In genomic region chr6:83976037-83976755, GRCh38 we compare ENCODE assay signal across 30 cellular contexts. TPM values are rescaled to one million over a fixed set of nuclear protein-coding genes. Genes with fewer than 3 reads are reported as not detected.
DNase-seq lines count a peak whose midpoint lies in the region; ATAC-seq, FAIRE-seq and TF ChIP-seq lines count a peak whose summit lies in the region.
"Had no signal": no experiment of that assay in that cellular context is flagged by ENCODE, and none has a peak within 500 bp of the region (broad histone marks: within the 10 kb centered on the region; RNA-seq: fewer than 3 reads in every experiment).

No MANE protein-coding gene starts in this region.

- no peak overlapping the region for H4K91ac ChIP-seq in H9 (ENCODE audit: insufficient read length, low read depth, low read length)

- no peaks in the 10 kb centered on the region for H3K27me3 Mint-ChIP-seq in H9 (ENCODE audit: low read depth)
- no peaks in the 10 kb centered on the region for H3K27me3 Mint-ChIP-seq in progenitor cell of endocrine pancreas
- H3K27me3 Mint-ChIP-seq: type B pancreatic cell had no signal

- no peak overlapping the region for H2BK120ac ChIP-seq in H9 (ENCODE audit: low read depth, low read length, poor library complexity, severe bottlenecking)

- no peak overlapping the region for H3K18ac ChIP-seq in H9 (ENCODE audit: insufficient read length, low read depth, low read length)

- TF ChIP-seq RAD21 in K562 (CRISPR knock-in tag; conservative IDR thresholded peaks at IDR 0.05 in 1 of 2, IDR thresholded peaks at IDR 0.05 in 1 of 2) = no peak

- POLR2A ChIA-PET in K562 (lab: Yijun Ruan, JAX) = interaction anchor here (1.4 kb wide), 1 partner anchor 22 kb away, joined by 3 read pairs; no protein-coding TSS in a partner anchor

- H3K4me1 ChIP-seq in H9 (ENCODE audit: insufficient read depth, low read length) = peaks cover 2% of the 10 kb centered on the region; the same call in 1 of the 2 replicates
- H3K4me1 ChIP-seq in K562 (replicated peaks in 1 of 2; ENCODE audit: control insufficient read depth in 2 of 2, insufficient read depth in 2 of 2, low read length in 2 of 2) = peaks cover 2 to 61% of the 10 kb centered on the region in 2 experiments; a peak in 4 of 5 replicates
- H3K4me1 ChIP-seq: heart right ventricle, parathyroid adenoma, right lobe of liver, SJSA1 had no signal

- no peak overlapping the region for H3K4ac ChIP-seq in H9 (ENCODE audit: low read depth, low read length)

- TF ChIP-seq EP300 in K562 (IDR thresholded peaks at IDR 0.05; ENCODE audit: low read length) = no peak

- H3T11ph ChIP-seq in H9 (ENCODE audit: low read length) = no peak overlapping the region

- H3K23ac ChIP-seq in H9 (ENCODE audit: insufficient read length, low read depth, low read length) = no peak overlapping the region

- no peak overlapping the region for H3K4me2 ChIP-seq in H9 (ENCODE audit: insufficient read depth, insufficient read length, low read length)
- H3K4me2 ChIP-seq in K562 (ENCODE audit: insufficient read depth, low read length) = peak overlapping the region; percentile 50; the same call in 1 of the 2 replicates

- CTCF ChIA-PET in K562 (lab: Yijun Ruan, JAX; ENCODE audit: low intra/inter-chr PET ratio) = no interaction called here

- no CpG with 5 or more reads among the region's 5 CpGs for WGBS in H9 (ENCODE audit: extremely low coverage, insufficient read length, low lambda C conversion rate)
- 17% methylated on average over 5 of the region's 5 CpGs for WGBS in K562 (ENCODE audit: insufficient coverage, low coverage, missing lambda C conversion rate)

- H3K79me1 ChIP-seq in H9 (ENCODE audit: insufficient read depth, low read depth, low read length, poor library complexity, severe bottlenecking) = no peaks in the 10 kb centered on the region

- no peaks in the 10 kb centered on the region for H3K23me2 ChIP-seq in H9 (ENCODE audit: insufficient read length, low read depth, low read length, poor library complexity, severe bottlenecking)

- H3K9me3 ChIP-seq in H9 (ENCODE audit: control insufficient read depth, low read depth, low read length) (no peaks in the 10 kb centered on the region), K562 (replicated peaks; ENCODE audit: control insufficient read depth, insufficient read depth, low read depth, low read length) (peaks cover 9% of the 10 kb centered on the region; the same call in 1 of the 2 replicates)
- H3K9me3 ChIP-seq: right lobe of liver, SJSA1 had no signal

- no peak overlapping the region for H2AK5ac ChIP-seq in H9 (ENCODE audit: insufficient read length, low read length)

- H3K9ac ChIP-seq in H9 (ENCODE audit: extremely low read depth, insufficient read length, low read length) (no peak overlapping the region), K562 (ENCODE audit: insufficient read depth in 1 of 2, low read depth in 2 of 2, low read length in 2 of 2) (peak overlapping the region in 1 of 2 experiments; percentile 58; a peak in 2 of 4 replicates)
- H3K9ac ChIP-seq: parathyroid adenoma had no signal

- peak; percentile 10; the same call in 2 of the 3 replicates for ATAC-seq in K562
- ATAC-seq: activated CD4-positive, CD25-positive, alpha-beta regulatory T cell treated with anti-CD3 and anti-CD28 coated beads, Interleukin-2, amount 50 U/mL, for 24 hours; heart right ventricle; right lobe of liver had no signal

- TF ChIP-seq CTCF in H9 (conservative IDR thresholded peaks at IDR 0.05) (no peak), K562 (IDR thresholded peaks at IDR 0.05 in 2 of 3, conservative IDR thresholded peaks at IDR 0.05 in 1 of 3; ENCODE audit: insufficient read depth in 2 of 3, low read depth in 1 of 3, low read length in 3 of 3) (no peak), progenitor cell of endocrine pancreas (IDR thresholded peaks at IDR 0.05; ENCODE audit: unreplicated experiment) (no peak)

- H3K4me3 Mint-ChIP-seq in H9 (peak overlapping the region in 1 of 2 experiments; percentile 29; a peak in 2 of 5 replicates), progenitor cell of endocrine pancreas (ENCODE audit: low read depth) (no peak overlapping the region)
- H3K4me3 Mint-ChIP-seq: activated T-helper 1 cell treated with anti-CD3 and anti-CD28 coated beads, Interleukin-12 subunit alpha, Interleukin-12 subunit beta, Interleukin-2, Interleukin-4 antibody, amounts not matched to agents 30 ng/mL and 10 ng/mL and 1 ng/mL, durations not matched to agents 14 hours and 24 hours and 36 hours; nephron; type B pancreatic cell had no signal

- in situ Hi-C loops in K562 (cut with MboI) = no loop called here

- H4K8ac ChIP-seq in H9 (replicated peaks; ENCODE audit: insufficient read length, low read depth, low read length) = no peak overlapping the region

- H2AFZ ChIP-seq in H9 (ENCODE audit: low read length) (no peak overlapping the region), K562 (ENCODE audit: low read depth, low read length) (peak overlapping the region; percentile 76)
- H2AFZ ChIP-seq: parathyroid adenoma had no signal

- H4K5ac ChIP-seq in H9 (ENCODE audit: insufficient read length, low read depth, low read length) = no peak overlapping the region

- H3K14ac ChIP-seq in H9 (ENCODE audit: insufficient read depth, low read length) = no peak overlapping the region

- H3K27ac ChIP-seq in H9 (ENCODE audit: insufficient read length, low read depth, low read length) (peak overlapping the region; percentile 46), K562 (ENCODE audit: extremely low read depth, low read depth, low read length) (peak overlapping the region; percentile 79)
- H3K27ac ChIP-seq: heart right ventricle, parathyroid adenoma, right lobe of liver, SJSA1 had no signal

- no peak for FAIRE-seq in K562 (lab: Jason Lieb, UNC)

- no peak overlapping the region for H2BK15ac ChIP-seq in H9 (ENCODE audit: low read depth, low read length)

- H4K20me1 ChIP-seq in H9 (ENCODE audit: control insufficient read depth, insufficient read depth, insufficient read length) (no peaks in the 10 kb centered on the region), K562 (replicated peaks; ENCODE audit: control insufficient read depth, insufficient read depth, low read length) (no peaks in the 10 kb centered on the region)

- no TSS peak for BruUV-seq in K562 (replicated peaks; lab: Mats Ljungman, UMichigan)

- no peak overlapping the region for H2BK5ac ChIP-seq in H9 (ENCODE audit: insufficient read length, low read length)

- H3K36me3 Mint-ChIP-seq in H9 (ENCODE audit: insufficient read depth in 1 of 3, low read depth in 3 of 3) (peaks cover 20 to 48% (median 44%) of the 10 kb centered on the region in 3 experiments), progenitor cell of endocrine pancreas (ENCODE audit: insufficient read depth) (peaks cover 3% of the 10 kb centered on the region)
- H3K36me3 Mint-ChIP-seq: type B pancreatic cell had no signal

- H3K27me3 ChIP-seq in H9 (ENCODE audit: insufficient read depth, low read length) (no peaks in the 10 kb centered on the region), K562 (ENCODE audit: control insufficient read depth in 2 of 2, insufficient read depth in 2 of 2, low read length in 2 of 2) (no peaks in the 10 kb centered on the region)
- H3K27me3 ChIP-seq: heart right ventricle, right lobe of liver, SJSA1 had no signal

- no peak for TF ChIP-seq POLR2A in K562 (conservative IDR thresholded peaks at IDR 0.05)

- no peaks in the 10 kb centered on the region for H3K79me2 ChIP-seq in H9 (ENCODE audit: insufficient read depth, low read length)
- H3K79me2 ChIP-seq in K562 (ENCODE audit: control insufficient read depth, insufficient read depth, low read length) = no peaks in the 10 kb centered on the region
- H3K79me2 ChIP-seq: parathyroid adenoma had no signal

- 0 out of 3 replicates have a peak, but pooled peaks cover 2% of the 10 kb centered on the region for H3K36me3 ChIP-seq in K562 (ENCODE audit: control insufficient read depth, insufficient read depth, low read length)
- H3K36me3 ChIP-seq: heart right ventricle, right lobe of liver, SJSA1 had no signal

- H3K9me1 ChIP-seq in K562 (ENCODE audit: control insufficient read depth, insufficient read depth, low read length) = no peaks in the 10 kb centered on the region

- H3K9me3 Mint-ChIP-seq in H9 = peaks cover 36 to 45% of the 10 kb centered on the region in 2 experiments
- peaks cover 14% of the 10 kb centered on the region for H3K9me3 Mint-ChIP-seq in progenitor cell of endocrine pancreas (ENCODE audit: low read depth)

- intact Hi-C loops in K562 (cut with micrococcal nuclease) = loop anchor here (10.0 kb wide), 1 partner anchor 239 kb away; no protein-coding TSS in a partner anchor

- peak overlapping the region; percentile 92 to 96 (median 95) for H3K27ac Mint-ChIP-seq in H9
- H3K27ac Mint-ChIP-seq in progenitor cell of endocrine pancreas = peak overlapping the region; percentile 33
- H3K27ac Mint-ChIP-seq: activated T-helper 1 cell treated with anti-CD3 and anti-CD28 coated beads, Interleukin-12 subunit alpha, Interleukin-12 subunit beta, Interleukin-2, Interleukin-4 antibody, amounts not matched to agents 30 ng/mL and 10 ng/mL and 1 ng/mL, durations not matched to agents 14 hours and 24 hours and 36 hours; nephron; type B pancreatic cell had no signal

- H3K4me3 ChIP-seq in K562 = no peak overlapping the region
- H3K4me3 ChIP-seq: heart right ventricle, right lobe of liver, SJSA1 had no signal

- no peak overlapping the region for H2BK12ac ChIP-seq in H9 (ENCODE audit: insufficient read length, low read depth, low read length)

- no peak overlapping the region for H2BK20ac ChIP-seq in H9 (ENCODE audit: low read depth, low read length, poor library complexity, severe bottlenecking)

- no peak for DNase-seq in H9
- DNase-seq in K562 (ENCODE audit: extremely low read depth in 1 of 4, low spot score in 3 of 4) = peak in 1 of 4 experiments; percentile 31
- DNase-seq in iPS-NIHi11 (ENCODE audit: low spot score) = peak; percentile 22
- no peak for DNase-seq in progenitor cell of endocrine pancreas (ENCODE audit: low spot score, unreplicated experiment)
- no peak for DNase-seq in NCI-H1436 (lab: John Stamatoyannopoulos, UW)
- no peak for DNase-seq in DMS53 (lab: John Stamatoyannopoulos, UW)
- DNase-seq in NCI-H2171 (lab: John Stamatoyannopoulos, UW) = no peak
- DNase-seq in NCI-H524 treated with DMSO at 0.1 percent for 48 hours (lab: John Stamatoyannopoulos, UW) = no peak
- DNase-seq: activated CD4-positive, alpha-beta T cell treated with anti-CD3 and anti-CD28 coated beads, Interleukin-2, amount 50 U/mL, for 48 hours; activated naive CD4-positive, alpha-beta T cell treated with anti-CD3 and anti-CD28 coated beads, Interleukin-2, amount 50 U/mL, for 16 hours; amygdala; DMS79; effector CD4-positive, alpha-beta T cell; foreskin fibroblast; heart right ventricle; KBM-7; NCI-H1105 treated with DMSO at 0.1 percent for 48 hours; NCI-H2029 treated with DMSO at 0.1 percent for 48 hours; NCI-H2227 treated with DMSO at 0.1 percent for 48 hours; NCI-H82; right lobe of liver; stimulated activated CD4-positive, alpha-beta T cell treated with anti-CD3 and anti-CD28 coated beads, Interleukin-12 subunit alpha, Interleukin-12 subunit beta, amount 100 ng/mL, for 4 hours; stimulated activated CD4-positive, alpha-beta T cell treated with anti-CD3 and anti-CD28 coated beads, Interleukin-4, amount 100 ng/mL, for 1 hour; substantia nigra had no signal

- peaks cover 39 to 45% of the 10 kb centered on the region in 2 experiments for H3K4me1 Mint-ChIP-seq in H9
- H3K4me1 Mint-ChIP-seq in progenitor cell of endocrine pancreas (ENCODE audit: low read depth) = peaks cover 31% of the 10 kb centered on the region
- H3K4me1 Mint-ChIP-seq: nephron had no signal

- H3K56ac ChIP-seq in H9 (ENCODE audit: insufficient read length, low read depth, low read length) = no peak overlapping the region

RNA-seq across cellular contexts. Expression of gene MRAP2, which starts 57.4 kb away (rescaled TPM):
- 8.0 and 8.3 TPM in 2 replicates for total RNA-seq in H9 (2021)
- 18.1 and 18.7 TPM in 2 replicates for total RNA-seq in K562 (2011; cell fraction: chromatin; rRNA removed; ENCODE audit: low replicate concordance)
- 15.3 and 20.5 TPM in 2 replicates for total RNA-seq in K562 (2011; cell fraction: nucleolus; rRNA removed)
- total RNA-seq in K562 (2011; cell fraction: nucleoplasm; rRNA removed) = 27.9 and 37.3 TPM in 2 replicates
- total RNA-seq in K562 (2014; rRNA removed) = 7.8 and 8.6 TPM in 2 replicates
- total RNA-seq in K562 (2014; rRNA removed; fragmentation: Illumina TruSeq; extraction: Trizol) = 12.0 and 15.3 TPM in 2 replicates
- 11.8 and 12.6 TPM in 2 replicates for total RNA-seq in K562 (2015; rRNA removed; fragmentation: Illumina TruSeq; extraction: Trizol)
- 7.4 and 8.7 TPM in 2 replicates for total RNA-seq in K562 (2021)
- 30.7 and 38.9 TPM in 2 replicates for polyA plus RNA-seq in K562 (2011; rRNA removed)
- polyA plus RNA-seq in K562 (2011; cell fraction: cytosol; rRNA removed) = 16.6 and 27.0 TPM in 2 replicates
- 8.4 and 14.0 TPM in 2 replicates for polyA plus RNA-seq in K562 (2011; cell fraction: nucleus; rRNA removed)
- polyA plus RNA-seq in K562 (2012) = 7.1 and 10.8 TPM in 2 replicates
- 10.9 and 12.1 TPM in 2 replicates for polyA plus RNA-seq in K562 (2014; fragmentation: Illumina TruSeq; extraction: Trizol)
- 1 to 10 TPM; 5.9 to 6.8 TPM for polyA plus RNA-seq in K562 (2014; fragmentation: Nextera tagmentation; extraction: Ambion mirVana)
- polyA plus RNA-seq in K562 (2014; rRNA removed) = 8.0 and 9.3 TPM in 2 replicates
- 26.8 and 27.7 TPM in 2 replicates for polyA minus RNA-seq in K562 (2011; rRNA and poly(A)+ RNA removed)
- 5.2 and 13.0 TPM in 2 replicates for polyA minus RNA-seq in K562 (2011; cell fraction: cytosol; rRNA and poly(A)+ RNA removed)
- 4.0 and 5.1 TPM in 2 replicates for polyA minus RNA-seq in K562 (2011; cell fraction: nucleus; rRNA and poly(A)+ RNA removed)
- total RNA-seq in progenitor cell of endocrine pancreas = 1.1 TPM in 2 replicates
- total RNA-seq: activated T-helper 1 cell treated with anti-CD3 and anti-CD28 coated beads, Interleukin-12 subunit alpha, Interleukin-12 subunit beta, Interleukin-2, Interleukin-4 antibody, amounts not matched to agents 30 ng/mL and 10 ng/mL and 1 ng/mL, durations not matched to agents 14 hours and 24 hours and 36 hours; SJSA1 had no signal
